In the genomic region with DNA sequence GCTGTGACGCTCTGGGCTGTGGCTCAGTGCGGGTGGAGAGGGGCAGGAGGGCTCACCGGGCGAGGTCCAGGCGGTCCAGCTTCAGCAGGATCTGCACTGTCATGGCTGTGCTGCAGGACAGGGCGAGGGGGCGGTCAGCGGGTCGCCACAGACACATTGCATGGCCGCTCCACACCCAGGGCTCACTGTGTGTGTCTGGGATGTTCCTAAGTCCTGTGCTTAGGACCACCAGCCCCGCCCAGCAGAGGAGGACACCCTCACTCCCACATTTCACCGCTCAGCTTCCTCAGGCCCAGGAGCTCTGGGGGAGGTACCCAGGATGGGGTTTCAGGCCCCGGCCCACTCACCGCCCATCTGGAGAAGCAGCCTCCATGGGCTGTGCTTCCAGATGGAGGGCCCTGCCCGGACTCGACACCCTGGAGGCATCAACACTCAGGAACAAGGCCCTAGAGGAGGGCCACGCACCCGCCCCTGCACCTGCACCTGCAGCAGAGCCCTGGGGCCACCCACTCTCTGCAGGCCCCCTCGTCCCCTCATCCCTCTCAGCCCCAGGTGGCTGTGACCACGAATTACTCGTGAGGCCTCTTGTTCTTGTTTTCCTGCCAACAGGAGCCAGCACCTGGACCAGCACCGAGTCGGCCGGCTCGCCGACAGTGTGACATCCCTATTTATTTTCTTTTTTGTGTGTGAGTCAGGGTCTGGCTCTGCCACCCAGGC, we compare ENCODE assay signal across 16 cellular contexts. TPM values are rescaled to one million over a fixed set of nuclear protein-coding genes. Genes with fewer than 3 reads are reported as not detected.
DNase-seq lines count a peak whose midpoint lies in the region; ATAC-seq, FAIRE-seq and TF ChIP-seq lines count a peak whose summit lies in the region.
"Had no signal": no experiment of that assay in that cellular context is flagged by ENCODE, and none has a peak within 500 bp of the region (broad histone marks: within the 10 kb centered on the region; RNA-seq: fewer than 3 reads in every experiment).

No MANE protein-coding gene starts in this region.

- no peaks in the 10 kb centered on the region for H3K4me1 Mint-ChIP-seq in CD4-positive, alpha-beta T cell (ENCODE audit: low read depth)
- H3K4me1 Mint-ChIP-seq in osteocyte (ENCODE audit: unreplicated experiment): no peaks in the 10 kb centered on the region
- no peaks in the 10 kb centered on the region for H3K4me1 Mint-ChIP-seq in activated naive CD8-positive, alpha-beta T cell treated with anti-CD3 and anti-CD28 coated beads, Interleukin-2, amount 50 U/mL, for 24 hours

- no peak overlapping the region for H3K27ac ChIP-seq in CD4-positive, alpha-beta T cell (ENCODE audit: low read depth, low read length)
- H3K27ac ChIP-seq in H1 (ENCODE audit: low read depth, low read length) (no peak overlapping the region), trophoblast cell (ENCODE audit: low read depth, low read length) (no peak overlapping the region)

- H2BK12ac ChIP-seq in H1 (ENCODE audit: low read depth, low read length): no peak overlapping the region
- H2BK12ac ChIP-seq in trophoblast cell (ENCODE audit: low read length): no peak overlapping the region

- H3K23ac ChIP-seq in H1 (ENCODE audit: insufficient read length): no peak overlapping the region
- no peak overlapping the region for H3K23ac ChIP-seq in trophoblast cell (ENCODE audit: low read length)

- H3K9me3 Mint-ChIP-seq in CD4-positive, alpha-beta T cell: no peaks in the 10 kb centered on the region
- no peaks in the 10 kb centered on the region for H3K9me3 Mint-ChIP-seq in osteocyte (ENCODE audit: unreplicated experiment)
- H3K9me3 Mint-ChIP-seq in activated naive CD8-positive, alpha-beta T cell treated with anti-CD3 and anti-CD28 coated beads, Interleukin-2, amount 50 U/mL, for 24 hours: no peaks in the 10 kb centered on the region
- H3K9me3 Mint-ChIP-seq: CD4-positive, CD25-positive, alpha-beta regulatory T cell had no signal

- H3K27ac Mint-ChIP-seq in CD4-positive, alpha-beta T cell: no peak overlapping the region
- H3K27ac Mint-ChIP-seq in osteocyte (ENCODE audit: unreplicated experiment): no peak overlapping the region
- H3K27ac Mint-ChIP-seq in activated naive CD8-positive, alpha-beta T cell treated with anti-CD3 and anti-CD28 coated beads, Interleukin-2, amount 50 U/mL, for 24 hours: no peak overlapping the region

- ATAC-seq in CD4-positive, alpha-beta T cell (ENCODE audit: poor library complexity): no peak
- ATAC-seq in activated naive CD8-positive, alpha-beta T cell treated with anti-CD3 and anti-CD28 coated beads, Interleukin-2, amount 50 U/mL, for 24 hours: no peak
- ATAC-seq: PC-3 had no signal

- H3K79me1 ChIP-seq in H1 (ENCODE audit: low read depth, low read length): no peaks in the 10 kb centered on the region
- H3K79me1 ChIP-seq in trophoblast cell (ENCODE audit: low read length): no peaks in the 10 kb centered on the region

- CTCF ChIA-PET in CD4-positive, alpha-beta T cell (lab: Charles Lee): no interaction called here
- CTCF ChIA-PET in H1 (lab: Charles Lee; ENCODE audit: partially characterized antibody): interaction anchor here (1.9 to 7.8 kb wide), 3 partner anchors 10 to 13 kb away, joined by 5 to 34 read pairs (median 13); partner anchors contain the start of genes COPE and DDX49

- H3K4me3 Mint-ChIP-seq in CD4-positive, alpha-beta T cell: peak overlapping the region; percentile 11
- H3K4me3 Mint-ChIP-seq in osteocyte (ENCODE audit: unreplicated experiment): no peak overlapping the region
- no peak overlapping the region for H3K4me3 Mint-ChIP-seq in activated naive CD8-positive, alpha-beta T cell treated with anti-CD3 and anti-CD28 coated beads, Interleukin-2, amount 50 U/mL, for 24 hours
- H3K4me3 Mint-ChIP-seq: CD4-positive, CD25-positive, alpha-beta regulatory T cell had no signal

- H4K8ac ChIP-seq in H1 (ENCODE audit: extremely low read depth, insufficient read depth, low read length) (peak overlapping the region; percentile 25; the same call in 1 of the 2 replicates), trophoblast cell (ENCODE audit: low read depth, low read length) (no peak overlapping the region)

- FAIRE-seq in H1 (lab: Jason Lieb, UNC): no peak

- H3K79me2 ChIP-seq in H1 (ENCODE audit: control insufficient read depth in 1 of 2, insufficient read depth in 2 of 2, low read length in 2 of 2) (no peaks in the 10 kb centered on the region), trophoblast cell (ENCODE audit: control insufficient read depth, insufficient read depth, low read length, poor library complexity) (no peaks in the 10 kb centered on the region)

- WGBS in H1 (ENCODE audit: extremely low coverage in 1 of 2, insufficient coverage in 1 of 2, insufficient read length in 1 of 2, insufficient replicate concordance in 2 of 2, low coverage in 1 of 2, low lambda C conversion rate in 2 of 2, missing lambda C conversion rate in 1 of 2), 2 experiments: 95% methylated on average over 24 of the region's 26 CpGs; no CpG with 5 or more reads in 1 of the 2 experiments
- WGBS in trophoblast cell (ENCODE audit: extremely low coverage, insufficient coverage, insufficient read length): no CpG with 5 or more reads among the region's 26 CpGs

- no peak for TF ChIP-seq EP300 in H1 (IDR thresholded peaks at IDR 0.05; ENCODE audit: borderline replicate concordance in 1 of 2, low read depth in 2 of 2, low read length in 2 of 2)

- TF ChIP-seq CTCF in CD4-positive, alpha-beta T cell (IDR thresholded peaks at IDR 0.05): no peak
- TF ChIP-seq CTCF in H1 (IDR thresholded peaks at IDR 0.05; ENCODE audit: control extremely low read depth in 1 of 3, insufficient read depth in 1 of 3, low read depth in 1 of 3, low read length in 3 of 3): no peak
- no peak for TF ChIP-seq CTCF in osteocyte (IDR thresholded peaks at IDR 0.05)

- H2BK120ac ChIP-seq in H1 (replicated peaks; ENCODE audit: low read depth, low read length): no peak overlapping the region
- no peak overlapping the region for H2BK120ac ChIP-seq in trophoblast cell (ENCODE audit: insufficient read depth, low read length, poor library complexity)

- no peak overlapping the region for H3K56ac ChIP-seq in H1 (replicated peaks; ENCODE audit: insufficient read length, low read depth, low read length)

- H3K27me3 ChIP-seq in CD4-positive, alpha-beta T cell (ENCODE audit: control insufficient read depth, insufficient read depth, low read length): no peaks in the 10 kb centered on the region
- no peaks in the 10 kb centered on the region for H3K27me3 ChIP-seq in H1 (replicated peaks in 1 of 4; ENCODE audit: control insufficient read depth in 3 of 4, extremely low read depth in 1 of 4, insufficient read depth in 3 of 4, low read length in 3 of 4)
- no peaks in the 10 kb centered on the region for H3K27me3 ChIP-seq in trophoblast cell (ENCODE audit: insufficient read depth, low read length)
- H3K27me3 ChIP-seq: MG63 had no signal

- no peak overlapping the region for H3K4ac ChIP-seq in H1 (replicated peaks; ENCODE audit: insufficient read length, low read depth, low read length)
- H3K4ac ChIP-seq in trophoblast cell (ENCODE audit: low read depth, low read length): no peak overlapping the region

- H4K12ac ChIP-seq in trophoblast cell (ENCODE audit: low read depth, low read length): no peak overlapping the region

- no peak overlapping the region for H2AK5ac ChIP-seq in H1 (ENCODE audit: low read depth, low read length)
- H2AK5ac ChIP-seq in trophoblast cell (ENCODE audit: low read length): no peak overlapping the region

- H3K4me3 ChIP-seq in H1 (ENCODE audit: extremely low read depth in 1 of 4, insufficient read depth in 2 of 4, low read depth in 3 of 4, low read length in 4 of 4) (no peak overlapping the region), trophoblast cell (ENCODE audit: low read depth, low read length) (no peak overlapping the region)
- H3K4me3 ChIP-seq: MG63 had no signal

- peaks cover 34% of the 10 kb centered on the region for H3K36me3 Mint-ChIP-seq in CD4-positive, alpha-beta T cell (ENCODE audit: low read depth)
- peaks cover 9% of the 10 kb centered on the region for H3K36me3 Mint-ChIP-seq in osteocyte (ENCODE audit: unreplicated experiment)
- H3K36me3 Mint-ChIP-seq in activated naive CD8-positive, alpha-beta T cell treated with anti-CD3 and anti-CD28 coated beads, Interleukin-2, amount 50 U/mL, for 24 hours (ENCODE audit: low read depth): peaks cover 7% of the 10 kb centered on the region

- H3K27me3 Mint-ChIP-seq in CD4-positive, alpha-beta T cell: no peaks in the 10 kb centered on the region
- H3K27me3 Mint-ChIP-seq in osteocyte (ENCODE audit: unreplicated experiment): no peaks in the 10 kb centered on the region
- H3K27me3 Mint-ChIP-seq in activated naive CD8-positive, alpha-beta T cell treated with anti-CD3 and anti-CD28 coated beads, Interleukin-2, amount 50 U/mL, for 24 hours: no peaks in the 10 kb centered on the region

- no peak overlapping the region for H4K5ac ChIP-seq in H1 (ENCODE audit: insufficient read length, low read depth, low read length)

- H3K14ac ChIP-seq in H1 (ENCODE audit: insufficient read length): no peak overlapping the region
- no peak overlapping the region for H3K14ac ChIP-seq in trophoblast cell (ENCODE audit: low read length)

- H3K4me1 ChIP-seq in H1 (replicated peaks in 1 of 4; ENCODE audit: control insufficient read depth in 3 of 4, insufficient read depth in 4 of 4, low read length in 3 of 4) (no peaks in the 10 kb centered on the region), trophoblast cell (ENCODE audit: control insufficient read depth in 1 of 2, insufficient read depth in 2 of 2, low read length in 2 of 2) (no peaks in the 10 kb centered on the region)

- no peak for DNase-seq in CD4-positive, alpha-beta T cell
- DNase-seq in NAMALWA (ENCODE audit: low spot score) (peak; percentile 40), H1 (ENCODE audit: low read depth in 1 of 2, low spot score in 2 of 2) (no peak), osteocyte (ENCODE audit: extremely low spot score, unreplicated experiment) (peak; percentile 83), T-helper 2 cell (no peak), trophoblast cell (no peak), OCI-M2 (lab: John Stamatoyannopoulos, UW; ENCODE audit: unreplicated experiment) (no peak)
- no peak for DNase-seq in activated naive CD8-positive, alpha-beta T cell treated with anti-CD3 and anti-CD28 coated beads, Interleukin-2, amount 50 U/mL, for 24 hours
- DNase-seq: AML-193; CD4-positive, CD25-positive, alpha-beta regulatory T cell; GOT3; MG63; NCI-H1105 treated with DMSO at 0.1 percent for 48 hours; NCI-H187; NCI-H446; PC-3 had no signal

- H2BK5ac ChIP-seq in H1 (ENCODE audit: low read depth, low read length) (no peak overlapping the region), trophoblast cell (ENCODE audit: low read depth, low read length, poor library complexity) (no peak overlapping the region)

- H3K9me3 ChIP-seq in CD4-positive, alpha-beta T cell (ENCODE audit: control insufficient read depth, low read length): no peaks in the 10 kb centered on the region
- H3K9me3 ChIP-seq in H1 (ENCODE audit: insufficient read depth in 2 of 2, low read depth in 1 of 2, low read length in 1 of 2) (no peaks in the 10 kb centered on the region), trophoblast cell (ENCODE audit: insufficient read depth, low read depth, low read length) (peaks cover 3% of the 10 kb centered on the region)
- H3K9me3 ChIP-seq: MG63 had no signal

- intact Hi-C loops in CD4-positive, alpha-beta T cell (cut with DNase I, micrococcal nuclease): no loop called here

- no peak overlapping the region for H2BK20ac ChIP-seq in H1 (ENCODE audit: low read length)

- H4K91ac ChIP-seq in H1 (replicated peaks; ENCODE audit: insufficient read length, low read length): no peak overlapping the region
- no peak overlapping the region for H4K91ac ChIP-seq in trophoblast cell (ENCODE audit: low read depth, low read length)

- no peak for TF ChIP-seq RAD21 in H1 (IDR thresholded peaks at IDR 0.05 in 1 of 2, conservative IDR thresholded peaks at IDR 0.05 in 1 of 2; ENCODE audit: low read depth in 2 of 2, low read length in 2 of 2)

- TF ChIP-seq POLR2A in H1 (IDR thresholded peaks at IDR 0.05; ENCODE audit: control extremely low read depth in 1 of 2, low read depth in 2 of 2, low read length in 2 of 2): no peak

- POLR2A ChIA-PET in CD4-positive, alpha-beta T cell (lab: Charles Lee): interaction anchor here (1.7 kb wide), 1 partner anchor 14 kb away, joined by 6 read pairs; the partner anchor contains the start of genes COPE and DDX49
- POLR2A ChIA-PET in H1 (lab: Charles Lee; ENCODE audit: partially characterized antibody): interaction anchor here (1.2 to 4.5 kb wide), 4 partner anchors 8 to 13 kb away, joined by 3 to 21 read pairs (median 6); partner anchors contain the start of genes COPE and DDX49

- H3K18ac ChIP-seq in H1 (ENCODE audit: extremely low read depth, low read length): no peak overlapping the region
- H3K18ac ChIP-seq in trophoblast cell (ENCODE audit: low read length): no peak overlapping the region

- H3K9ac ChIP-seq in H1 (replicated peaks in 1 of 4; ENCODE audit: extremely low read depth in 1 of 4, low read depth in 3 of 4, low read length in 3 of 4) (no peak overlapping the region), trophoblast cell (ENCODE audit: low read length) (no peak overlapping the region)

- H4K20me1 ChIP-seq in H1 (replicated peaks in 1 of 2; ENCODE audit: control insufficient read depth in 1 of 2, insufficient read depth in 2 of 2, low read length in 2 of 2): peaks cover 0 to 12% of the 10 kb centered on the region in 2 experiments

- H3K36me3 ChIP-seq in H1 (ENCODE audit: control insufficient read depth in 2 of 4, insufficient read depth in 4 of 4, low read length in 3 of 4) (peaks cover 0 to 28% (median 5%) of the 10 kb centered on the region in 4 experiments; a peak in 5 of 8 replicates), trophoblast cell (ENCODE audit: control insufficient read depth in 1 of 2, insufficient read depth in 2 of 2, low read length in 2 of 2) (peaks cover 78 to 80% of the 10 kb centered on the region in 2 experiments)

- no peak overlapping the region for H3K4me2 ChIP-seq in H1 (ENCODE audit: insufficient read depth in 1 of 2, low read depth in 2 of 2, low read length in 2 of 2)
- no peak overlapping the region for H3K4me2 ChIP-seq in trophoblast cell (ENCODE audit: low read length)

- no peak overlapping the region for H2BK15ac ChIP-seq in H1 (ENCODE audit: low read length)

- H2AFZ ChIP-seq in H1 (ENCODE audit: low read length) (no peak overlapping the region), trophoblast cell (ENCODE audit: insufficient read depth, low read length, poor library complexity) (no peak overlapping the region)

- no peaks in the 10 kb centered on the region for H3K23me2 ChIP-seq in H1 (ENCODE audit: low read depth, low read length)

RNA-seq across cellular contexts. Expression of gene CERS1, which starts 9.7 kb away (rescaled TPM):
- total RNA-seq in CD4-positive, alpha-beta T cell: not detected
- 18.6 and 23.1 TPM in 2 replicates for total RNA-seq in H1 (2021; fragmentation: NEBNext Ultra II Directional; extraction: Animal tissue kit (Norgen Biotek cat#: 25700))
- 51.0 and 61.6 TPM in 2 replicates for polyA plus RNA-seq in H1 (2011; rRNA removed)
- 34.1 TPM for polyA plus RNA-seq in H1 (2011; cell fraction: cytosol; rRNA removed)
- 63.5 TPM for polyA plus RNA-seq in H1 (2011; cell fraction: nucleus; rRNA removed)
- polyA plus RNA-seq in H1 (2012, experiment 1 of 2): 19.7 to 33.8 TPM (median 29.0 TPM) in 4 replicates
- 27.3 TPM for polyA plus RNA-seq in H1 (2012, experiment 2 of 2)
- polyA plus RNA-seq in H1 (2013, experiment 1 of 2): 24.6 TPM
- polyA plus RNA-seq in H1 (2013, experiment 2 of 2): 27.4 TPM
- polyA minus RNA-seq in H1 (2011; rRNA and poly(A)+ RNA removed): 35.8 and 44.0 TPM in 2 replicates
- polyA minus RNA-seq in H1 (2011; cell fraction: cytosol; rRNA and poly(A)+ RNA removed): 12.2 TPM
- 9.3 TPM for polyA minus RNA-seq in H1 (2011; cell fraction: nucleus; rRNA and poly(A)+ RNA removed)
- 6.5 and 8.5 TPM in 2 replicates for total RNA-seq in osteocyte
- 3.3 and 3.9 TPM in 2 replicates for polyA plus RNA-seq in trophoblast cell (2013)
- total RNA-seq: CD4-positive, CD25-positive, alpha-beta regulatory T cell had no signal
- polyA plus RNA-seq: CD4-positive, CD25-positive, alpha-beta regulatory T cell had no signal

RNA-seq across cellular contexts. Expression of gene COPE, which starts 13.5 kb away (rescaled TPM):
- 100 to 1,000 TPM; 135 to 143 TPM for total RNA-seq in CD4-positive, alpha-beta T cell
- 178 and 190 TPM in 2 replicates for total RNA-seq in H1 (2021; fragmentation: NEBNext Ultra II Directional; extraction: Animal tissue kit (Norgen Biotek cat#: 25700))
- 356 and 420 TPM in 2 replicates for polyA plus RNA-seq in H1 (2011; rRNA removed)
- polyA plus RNA-seq in H1 (2011; cell fraction: cytosol; rRNA removed): 301 TPM
- polyA plus RNA-seq in H1 (2011; cell fraction: nucleus; rRNA removed): 264 TPM
- polyA plus RNA-seq in H1 (2012, experiment 1 of 2): 96.2 to 216 TPM (median 204 TPM) in 4 replicates
- 178 TPM for polyA plus RNA-seq in H1 (2012, experiment 2 of 2)
- 133 TPM for polyA plus RNA-seq in H1 (2013, experiment 1 of 2)
- polyA plus RNA-seq in H1 (2013, experiment 2 of 2): 137 TPM
- polyA minus RNA-seq in H1 (2011; rRNA and poly(A)+ RNA removed): 78.2 and 93.8 TPM in 2 replicates
- 107 TPM for polyA minus RNA-seq in H1 (2011; cell fraction: cytosol; rRNA and poly(A)+ RNA removed)
- 82.4 TPM for polyA minus RNA-seq in H1 (2011; cell fraction: nucleus; rRNA and poly(A)+ RNA removed)
- 162 and 175 TPM in 2 replicates for total RNA-seq in osteocyte
- polyA plus RNA-seq in trophoblast cell (2013): 314 and 349 TPM in 2 replicates

RNA-seq across cellular contexts. Expression of gene DDX49, which starts 13.8 kb away (rescaled TPM):
- total RNA-seq in CD4-positive, alpha-beta T cell: 10 to 100 TPM; 47.9 to 49.7 TPM
- total RNA-seq in H1 (2021; fragmentation: NEBNext Ultra II Directional; extraction: Animal tissue kit (Norgen Biotek cat#: 25700)): 41.3 and 52.3 TPM in 2 replicates
- 46.5 and 61.0 TPM in 2 replicates for polyA plus RNA-seq in H1 (2011; rRNA removed)
- 46.6 TPM for polyA plus RNA-seq in H1 (2011; cell fraction: cytosol; rRNA removed)
- polyA plus RNA-seq in H1 (2011; cell fraction: nucleus; rRNA removed): 69.7 TPM
- 29.5 to 43.0 TPM (median 38.5 TPM) in 4 replicates for polyA plus RNA-seq in H1 (2012, experiment 1 of 2)
- 53.4 TPM for polyA plus RNA-seq in H1 (2012, experiment 2 of 2)
- 18.1 TPM for polyA plus RNA-seq in H1 (2013, experiment 1 of 2)
- 16.8 TPM for polyA plus RNA-seq in H1 (2013, experiment 2 of 2)
- 34.0 and 34.1 TPM in 2 replicates for polyA minus RNA-seq in H1 (2011; rRNA and poly(A)+ RNA removed)
- 37.3 TPM for polyA minus RNA-seq in H1 (2011; cell fraction: cytosol; rRNA and poly(A)+ RNA removed)
- 31.5 TPM for polyA minus RNA-seq in H1 (2011; cell fraction: nucleus; rRNA and poly(A)+ RNA removed)
- 59.7 and 63.9 TPM in 2 replicates for total RNA-seq in osteocyte
- 21.8 TPM in 2 replicates for polyA plus RNA-seq in trophoblast cell (2013)

RNA-seq across cellular contexts. Expression of gene HOMER3, which starts 35.3 kb away (rescaled TPM):
- total RNA-seq in CD4-positive, alpha-beta T cell: 1 to 10 TPM; 1.1 TPM
- total RNA-seq in H1 (2021; fragmentation: NEBNext Ultra II Directional; extraction: Animal tissue kit (Norgen Biotek cat#: 25700)): 28.3 and 33.2 TPM in 2 replicates
- polyA plus RNA-seq in H1 (2011; rRNA removed): 41.6 and 53.5 TPM in 2 replicates
- polyA plus RNA-seq in H1 (2011; cell fraction: cytosol; rRNA removed): 64.3 TPM
- polyA plus RNA-seq in H1 (2011; cell fraction: nucleus; rRNA removed): 96.7 TPM
- 26.7 to 59.8 TPM (median 48.4 TPM) in 4 replicates for polyA plus RNA-seq in H1 (2012, experiment 1 of 2)
- polyA plus RNA-seq in H1 (2012, experiment 2 of 2): 31.8 TPM
- 29.3 TPM for polyA plus RNA-seq in H1 (2013, experiment 1 of 2)
- 28.1 TPM for polyA plus RNA-seq in H1 (2013, experiment 2 of 2)
- 22.4 and 25.3 TPM in 2 replicates for polyA minus RNA-seq in H1 (2011; rRNA and poly(A)+ RNA removed)
- polyA minus RNA-seq in H1 (2011; cell fraction: cytosol; rRNA and poly(A)+ RNA removed): 13.9 TPM
- polyA minus RNA-seq in H1 (2011; cell fraction: nucleus; rRNA and poly(A)+ RNA removed): 33.3 TPM
- 68.8 and 68.9 TPM in 2 replicates for total RNA-seq in osteocyte
- polyA plus RNA-seq in trophoblast cell (2013): 29.5 and 31.8 TPM in 2 replicates

Comparison
In these comparisons a context has a peak if more than half of its experiments do, and no peak if none do; other contexts are left out.
1. DNase-seq: peak in NAMALWA (single experiment) and osteocyte (single experiment); none in CD4-positive, alpha-beta T cell (0 of 10), H1 (0 of 2), activated naive CD8-positive, alpha-beta T cell treated with anti-CD3 and anti-CD28 coated beads, Interleukin-2, amount 50 U/mL, for 24 hours (single experiment), T-helper 2 cell (0 of 5), trophoblast cell (0 of 2) and OCI-M2 (single experiment).